Comparison of ENCODE assay signal across 9 cellular contexts in genomic region chr1:2070016-2070415, GRCh38. TPM values are rescaled to one million over a fixed set of nuclear protein-coding genes. Genes with fewer than 3 reads are reported as not detected.
"Had no signal": no experiment of that assay in that cellular context is flagged by ENCODE, and none has a peak within 500 bp of the region (broad histone marks: within the 10 kb centered on the region; RNA-seq: fewer than 3 reads in every experiment).

No MANE protein-coding gene starts in this region.

- ATAC-seq: HCT116, K562 had no signal

- DNase-seq: GM23248, GOT3, H7, HFFc6, IMR-90 had no signal

- H3K9me3 ChIP-seq: HAP-1 had no signal

- H3K9ac ChIP-seq: GM23248 had no signal

- H3K27ac Mint-ChIP-seq: HFFc6 had no signal

- H3K4me3 ChIP-seq: GM23248, HAP-1, K562 had no signal

- H3K4me1 ChIP-seq: HAP-1 had no signal

- H3K36me3 ChIP-seq: HAP-1 had no signal

- H3K27ac ChIP-seq: GM23248 had no signal

- H3K4me3 Mint-ChIP-seq: HFFc6 had no signal

RNA-seq across cellular contexts. Expression of gene GABRD, which starts 50.9 kb away (rescaled TPM):
- total RNA-seq: GM23248, HFFc6, HT-29, IMR-90 had no signal
- polyA plus RNA-seq: GM23248, IMR-90, K562 had no signal
